34 cellular contexts compared by ENCODE assay signal in genomic region chr10:10067644-10068043, GRCh38.
"Had no signal": no experiment of that assay in that cellular context is flagged by ENCODE, and none has a peak within 500 bp of the region (broad histone marks: within the 10 kb centered on the region; RNA-seq: fewer than 3 reads in every experiment).

No MANE protein-coding gene starts in this region.

- H3K27ac ChIP-seq: adrenal gland, ascending aorta, body of pancreas, brain microvascular endothelial cell, breast epithelium, cardiac muscle cell had no signal

- H3K4me3 ChIP-seq: adrenal gland, ascending aorta, body of pancreas, breast epithelium, cardiac muscle cell had no signal

- H3K27me3 ChIP-seq: adrenal gland, ascending aorta, body of pancreas, brain microvascular endothelial cell, breast epithelium, cardiac muscle cell had no signal

- DNase-seq: activated effector memory CD4-positive, alpha-beta T cell treated with anti-CD3 and anti-CD28 coated beads, Interleukin-2, amount 50 U/mL, for 16 hours; activated effector memory CD4-positive, alpha-beta T cell treated with Interleukin-2 at 50 U/mL for 16 hours; activated gamma-delta T cell; activated gamma-delta T cell treated with Interleukin-2 at 50 U/mL for 16 hours; activated naive CD4-positive, alpha-beta T cell; activated naive CD4-positive, alpha-beta T cell treated with anti-CD3 and anti-CD28 coated beads for 36 hours; activated naive CD4-positive, alpha-beta T cell treated with anti-CD3 and anti-CD28 coated beads, Interleukin-2, amount 10 ng/mL, durations not matched to agents 7 days and 5 days; activated naive CD4-positive, alpha-beta T cell treated with anti-CD3 and anti-CD28 coated beads, Interleukin-2, amount 50 U/mL, for 16 hours; activated naive CD4-positive, alpha-beta T cell treated with Interleukin-2 at 50 U/mL for 16 hours; activated naive CD8-positive, alpha-beta T cell treated with anti-CD3 and anti-CD28 coated beads for 36 hours; activated naive CD8-positive, alpha-beta T cell treated with anti-CD3 and anti-CD28 coated beads, Interleukin-2, amount 10 ng/mL, durations not matched to agents 7 days and 5 days; activated naive CD8-positive, alpha-beta T cell treated with anti-CD3 and anti-CD28 coated beads, Interleukin-2, amount 50 U/mL, for 24 hours; activated T-cell treated with anti-CD3 and anti-CD28 coated beads, Interleukin-2, amount 50 U/mL, for 1 hour; activated T-cell treated with anti-CD3 and anti-CD28 coated beads, Interleukin-2, amount 50 U/mL, for 24 hours; activated T-cell treated with anti-CD3 and anti-CD28 coated beads, Interleukin-2, amount 50 U/mL, for 4 hours; activated T-cell treated with anti-CD3 and anti-CD28 coated beads, Interleukin-2, amount 50 U/mL, for 48 hours; activated T-cell treated with anti-CD3 and anti-CD28 coated beads, Interleukin-2, amount 50 U/mL, for 72 hours; adrenal gland; amniotic stem cell; amygdala; anterior cingulate cortex; aorta; body of pancreas; brain microvascular endothelial cell; caudate nucleus; central memory CD4-positive, alpha-beta T cell; cerebellar nuclear complex had no signal

- H3K9me3 ChIP-seq: adrenal gland, ascending aorta, body of pancreas, breast epithelium had no signal

- H3K4me1 ChIP-seq: adrenal gland, ascending aorta, body of pancreas, breast epithelium had no signal

- ATAC-seq: activated naive CD4-positive, alpha-beta T cell treated with anti-CD3 and anti-CD28 coated beads, Interleukin-2, amount 50 U/mL, for 72 hours; activated naive CD8-positive, alpha-beta T cell treated with anti-CD3 and anti-CD28 coated beads, Interleukin-2, amount 50 U/mL, for 24 hours; activated T-cell treated with anti-CD3 and anti-CD28 coated beads, Interleukin-2, amount 50 U/mL, for 4 hours; activated T-cell treated with anti-CD3 and anti-CD28 coated beads, Interleukin-2, amount 50 U/mL, for 72 hours; activated T-helper 17 cell treated with anti-CD3 and anti-CD28 coated beads, Interleukin-2, amount 50 U/mL, for 72 hours; body of pancreas had no signal

- H3K36me3 ChIP-seq: adrenal gland, ascending aorta, brain microvascular endothelial cell, breast epithelium, cardiac muscle cell had no signal

- FAIRE-seq: astrocyte, bronchial epithelial cell had no signal
